Comparison of ENCODE assay signal across 8 cellular contexts in genomic region chr10:117541909-117542705, GRCh38. TPM values are rescaled to one million over a fixed set of nuclear protein-coding genes. Genes with fewer than 3 reads are reported as not detected.
DNase-seq lines count a peak whose midpoint lies in the region; ATAC-seq lines count a peak whose summit lies in the region.

No MANE protein-coding gene starts in this region.

- intact Hi-C loops in posterior vena cava (cut with DNase I), result no loop called here

- ATAC-seq in HG03175 (IDR thresholded peaks at IDR 0.05; ENCODE audit: unreplicated experiment), result no peak
- no peak for ATAC-seq in left lobe of liver

- peak; percentile 21 to 67 for DNase-seq in NCI-H2081 (lab: John Stamatoyannopoulos, UW)
- DNase-seq in NCI-H2081 treated with DMSO at 0.1 percent for 48 hours (lab: John Stamatoyannopoulos, UW), result no peak
- DNase-seq in RPMI8226, result peak; percentile 10
- DNase-seq in fibroblast of the conjunctiva (ENCODE audit: low read depth), result peak; percentile 89
- DNase-seq in posterior vena cava (ENCODE audit: low spot score), result peak; percentile 88
- DNase-seq in HuH-7.5 (ENCODE audit: low spot score), result no peak
- DNase-seq in left lobe of liver (ENCODE audit: low spot score), result no peak

RNA-seq across cellular contexts. Expression of gene EMX2, which starts 0.4 kb away (rescaled TPM):
- total RNA-seq in posterior vena cava (1 to 10 TPM; 2.5 to 3.6 TPM), left lobe of liver (not detected)

Comparison
In these comparisons a context has a peak if more than half of its experiments do, and no peak if none do; other contexts are left out.
1. DNase-seq: peak in NCI-H2081 (2 of 2), RPMI8226 (single experiment), fibroblast of the conjunctiva (single experiment) and posterior vena cava (single experiment); none in NCI-H2081 treated with DMSO at 0.1 percent for 48 hours (single experiment), HuH-7.5 (single experiment) and left lobe of liver (single experiment).